In genomic region chr18:65725421-65726050, GRCh38 we compare ENCODE assay signal across 9 cellular contexts. TPM values are rescaled to one million over a fixed set of nuclear protein-coding genes. Genes with fewer than 3 reads are reported as not detected.
A peak's percentile ranks its signal among the peaks of the same experiment; 100 is the strongest.
DNase-seq lines count a peak whose midpoint lies in the region; ATAC-seq and TF ChIP-seq lines count a peak whose summit lies in the region.
"Had no signal": no experiment of that assay in that cellular context is flagged by ENCODE, and none has a peak within 500 bp of the region (broad histone marks: within the 10 kb centered on the region; RNA-seq: fewer than 3 reads in every experiment).

No MANE protein-coding gene starts in this region.

- no peak for ATAC-seq in GM19463 (IDR thresholded peaks at IDR 0.05; ENCODE audit: unreplicated experiment)
- ATAC-seq in GM21447 (IDR thresholded peaks at IDR 0.05; ENCODE audit: unreplicated experiment): no peak
- ATAC-seq in GM19452 (IDR thresholded peaks at IDR 0.05; ENCODE audit: unreplicated experiment): no peak

- H3K4me3 ChIP-seq in A673 (ENCODE audit: low read depth, low read length, poor library complexity, severe bottlenecking): no peak overlapping the region
- no peak overlapping the region for H3K4me3 ChIP-seq in HAP-1

- H3K27ac ChIP-seq in A673 (ENCODE audit: low read depth, low read length, poor library complexity, severe bottlenecking): no peak overlapping the region

- H3K27me3 ChIP-seq in A673 (replicated peaks; ENCODE audit: insufficient read depth, low read depth, low read length, poor library complexity) (no peaks in the 10 kb centered on the region), HAP-1 (ENCODE audit: low read depth) (no peaks in the 10 kb centered on the region)

- TF ChIP-seq CTCF in A673 (conservative IDR thresholded peaks at IDR 0.05; ENCODE audit: low read depth, low read length): peak; percentile 60
- TF ChIP-seq CTCF in glutamatergic neuron (IDR thresholded peaks at IDR 0.05; ENCODE audit: partially characterized antibody, unreplicated experiment): peak; percentile 59

- no TSS peak for BruUV-seq in A673 (replicated peaks; lab: Mats Ljungman, UMichigan)

- H3K27me3 Mint-ChIP-seq in glutamatergic neuron (ENCODE audit: unreplicated experiment): peaks cover 2% of the 10 kb centered on the region

- peaks cover 19% of the 10 kb centered on the region for H3K4me1 ChIP-seq in A673 (ENCODE audit: insufficient read depth, low read length, poor library complexity, severe bottlenecking)
- H3K4me1 ChIP-seq in HAP-1: peaks cover 18% of the 10 kb centered on the region

- no peaks in the 10 kb centered on the region for H3K9me3 Mint-ChIP-seq in glutamatergic neuron (ENCODE audit: unreplicated experiment)

- in situ Hi-C loops in HAP-1 (cut with MboI; ENCODE audit: low sequenced_read_pairs): no loop called here

- peaks cover 5% of the 10 kb centered on the region for H3K4me1 Mint-ChIP-seq in glutamatergic neuron (ENCODE audit: low read depth, unreplicated experiment)

- no peak overlapping the region for H3K4me3 Mint-ChIP-seq in glutamatergic neuron (ENCODE audit: unreplicated experiment)

- no peak overlapping the region for H3K27ac Mint-ChIP-seq in glutamatergic neuron (ENCODE audit: unreplicated experiment)

- CTCF ChIA-PET in A673 (lab: Charles Lee): interaction anchor here (0.5 kb wide), 1 partner anchor 28 kb away, joined by 5 read pairs; no protein-coding TSS in a partner anchor

- H3K36me3 ChIP-seq in A673 (ENCODE audit: insufficient read depth, low read length, poor library complexity, severe bottlenecking) (no peaks in the 10 kb centered on the region), HAP-1 (replicated peaks) (no peaks in the 10 kb centered on the region)

- peak; percentile 51 for DNase-seq in A673 (ENCODE audit: low spot score)
- peak; percentile 83 to 90 for DNase-seq in HAP-1 (ENCODE audit: low spot score in 2 of 2)
- DNase-seq in NCI-H82 treated with DMSO at 0.1 percent for 48 hours (lab: John Stamatoyannopoulos, UW; ENCODE audit: unreplicated experiment): peak; percentile 21
- peak; percentile 51 for DNase-seq in glutamatergic neuron
- DNase-seq in GF-D8 (lab: John Stamatoyannopoulos, UW): no peak
- DNase-seq: T-helper 1 cell had no signal

- intact Hi-C loops in A673 (cut with micrococcal nuclease; ENCODE audit: unreplicated experiment): loop anchor here (10.0 kb wide), 1 partner anchor 769 kb away; no protein-coding TSS in a partner anchor

- POLR2A ChIA-PET in A673 (lab: Charles Lee; ENCODE audit: low non-redundant PET): no interaction called here

- no peaks in the 10 kb centered on the region for H3K36me3 Mint-ChIP-seq in glutamatergic neuron (ENCODE audit: unreplicated experiment)

- H3K9me3 ChIP-seq in A673 (ENCODE audit: low read depth, low read length, poor library complexity, severe bottlenecking) (no peaks in the 10 kb centered on the region), HAP-1 (no peaks in the 10 kb centered on the region)

RNA-seq across cellular contexts. Expression of gene CDH7, which starts 25.3 kb away (rescaled TPM):
- total RNA-seq in A673 (2021) (2.1 and 2.3 TPM in 2 replicates), glutamatergic neuron (ENCODE audit: unreplicated experiment) (1.6 TPM)
